In the genomic region with DNA sequence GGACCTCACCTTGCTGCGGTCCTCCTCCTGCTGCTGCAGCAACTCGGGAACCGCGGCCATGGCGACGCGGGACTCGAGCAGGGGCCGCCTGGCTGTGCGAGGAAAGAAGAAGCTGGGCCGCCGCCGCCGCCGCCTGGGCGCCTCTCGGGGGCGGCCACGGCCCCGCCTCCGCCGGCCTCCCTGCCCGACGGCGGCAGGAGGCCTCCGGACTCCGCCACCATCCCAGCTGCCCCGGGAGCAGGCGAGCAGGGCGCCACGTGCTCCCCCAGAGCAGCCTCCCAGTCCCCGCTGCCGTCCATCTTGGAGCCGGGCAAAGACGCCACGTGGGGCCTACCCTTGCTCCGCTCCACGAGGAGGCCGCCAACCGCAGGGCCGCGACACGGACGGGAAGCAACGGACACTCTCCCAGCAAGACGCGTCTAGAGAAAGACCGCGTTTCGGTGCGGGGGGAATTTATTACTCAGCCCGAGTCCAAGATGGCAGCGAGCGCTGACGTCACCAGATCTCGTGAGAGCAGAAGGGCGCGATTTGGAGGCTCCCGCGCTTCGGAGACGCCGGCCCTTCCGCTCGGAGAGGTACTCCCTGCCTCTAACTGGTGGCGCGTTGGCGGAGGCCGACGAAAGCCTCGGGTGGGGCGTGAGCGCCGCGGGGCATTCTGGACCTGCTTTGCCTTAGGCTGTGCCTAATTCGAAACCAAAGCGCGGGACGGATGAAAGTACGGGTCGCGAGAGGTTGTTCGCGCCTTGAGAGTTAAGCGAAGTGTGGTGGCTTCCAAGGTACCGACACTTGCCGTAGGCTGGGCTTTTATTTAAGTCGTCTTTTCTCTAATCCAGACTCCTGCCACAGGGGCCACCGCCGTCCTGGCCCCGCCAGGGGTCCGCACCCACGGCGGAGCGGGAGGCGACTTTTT, we compare ENCODE assay signal across 1 cellular context.
A peak's percentile ranks its signal among the peaks of the same experiment; 100 is the strongest.
TF ChIP-seq lines count a peak whose summit lies in the region.

A gene with protein sequence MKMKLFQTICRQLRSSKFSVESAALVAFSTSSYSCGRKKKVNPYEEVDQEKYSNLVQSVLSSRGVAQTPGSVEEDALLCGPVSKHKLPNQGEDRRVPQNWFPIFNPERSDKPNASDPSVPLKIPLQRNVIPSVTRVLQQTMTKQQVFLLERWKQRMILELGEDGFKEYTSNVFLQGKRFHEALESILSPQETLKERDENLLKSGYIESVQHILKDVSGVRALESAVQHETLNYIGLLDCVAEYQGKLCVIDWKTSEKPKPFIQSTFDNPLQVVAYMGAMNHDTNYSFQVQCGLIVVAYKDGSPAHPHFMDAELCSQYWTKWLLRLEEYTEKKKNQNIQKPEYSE (plus strand): TSS at position 653 of the 910 bp plus-strand sequence. CDS start 842 bp downstream, outside the sequence.
A gene (minus strand): TSS at position 429 of the 910 bp plus-strand sequence. CDS start 369 bp downstream, at position 60.

TF ChIP-seq in HepG2, 621 proteins besides CTCF, POLR2A, EP300 and RAD21 (continued from another document and continues in another):
- TF ChIP-seq, protein P1, sequence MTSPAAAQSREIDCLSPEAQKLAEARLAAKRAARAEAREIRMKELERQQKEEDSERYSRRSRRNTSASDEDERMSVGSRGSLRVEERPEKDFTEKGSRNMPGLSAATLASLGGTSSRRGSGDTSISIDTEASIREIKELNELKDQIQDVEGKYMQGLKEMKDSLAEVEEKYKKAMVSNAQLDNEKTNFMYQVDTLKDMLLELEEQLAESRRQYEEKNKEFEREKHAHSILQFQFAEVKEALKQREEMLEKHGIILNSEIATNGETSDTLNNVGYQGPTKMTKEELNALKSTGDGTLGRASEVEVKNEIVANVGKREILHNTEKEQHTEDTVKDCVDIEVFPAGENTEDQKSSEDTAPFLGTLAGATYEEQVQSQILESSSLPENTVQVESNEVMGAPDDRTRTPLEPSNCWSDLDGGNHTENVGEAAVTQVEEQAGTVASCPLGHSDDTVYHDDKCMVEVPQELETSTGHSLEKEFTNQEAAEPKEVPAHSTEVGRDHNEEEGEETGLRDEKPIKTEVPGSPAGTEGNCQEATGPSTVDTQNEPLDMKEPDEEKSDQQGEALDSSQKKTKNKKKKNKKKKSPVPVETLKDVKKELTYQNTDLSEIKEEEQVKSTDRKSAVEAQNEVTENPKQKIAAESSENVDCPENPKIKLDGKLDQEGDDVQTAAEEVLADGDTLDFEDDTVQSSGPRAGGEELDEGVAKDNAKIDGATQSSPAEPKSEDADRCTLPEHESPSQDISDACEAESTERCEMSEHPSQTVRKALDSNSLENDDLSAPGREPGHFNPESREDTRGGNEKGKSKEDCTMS (CRISPR knock-in tag; conservative IDR thresholded peaks at IDR 0.05) = no peak
- TF ChIP-seq, protein P2, sequence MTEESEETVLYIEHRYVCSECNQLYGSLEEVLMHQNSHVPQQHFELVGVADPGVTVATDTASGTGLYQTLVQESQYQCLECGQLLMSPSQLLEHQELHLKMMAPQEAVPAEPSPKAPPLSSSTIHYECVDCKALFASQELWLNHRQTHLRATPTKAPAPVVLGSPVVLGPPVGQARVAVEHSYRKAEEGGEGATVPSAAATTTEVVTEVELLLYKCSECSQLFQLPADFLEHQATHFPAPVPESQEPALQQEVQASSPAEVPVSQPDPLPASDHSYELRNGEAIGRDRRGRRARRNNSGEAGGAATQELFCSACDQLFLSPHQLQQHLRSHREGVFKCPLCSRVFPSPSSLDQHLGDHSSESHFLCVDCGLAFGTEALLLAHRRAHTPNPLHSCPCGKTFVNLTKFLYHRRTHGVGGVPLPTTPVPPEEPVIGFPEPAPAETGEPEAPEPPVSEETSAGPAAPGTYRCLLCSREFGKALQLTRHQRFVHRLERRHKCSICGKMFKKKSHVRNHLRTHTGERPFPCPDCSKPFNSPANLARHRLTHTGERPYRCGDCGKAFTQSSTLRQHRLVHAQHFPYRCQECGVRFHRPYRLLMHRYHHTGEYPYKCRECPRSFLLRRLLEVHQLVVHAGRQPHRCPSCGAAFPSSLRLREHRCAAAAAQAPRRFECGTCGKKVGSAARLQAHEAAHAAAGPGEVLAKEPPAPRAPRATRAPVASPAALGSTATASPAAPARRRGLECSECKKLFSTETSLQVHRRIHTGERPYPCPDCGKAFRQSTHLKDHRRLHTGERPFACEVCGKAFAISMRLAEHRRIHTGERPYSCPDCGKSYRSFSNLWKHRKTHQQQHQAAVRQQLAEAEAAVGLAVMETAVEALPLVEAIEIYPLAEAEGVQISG (CRISPR knock-in tag; IDR thresholded peaks at IDR 0.05) = peak; percentile 99
- TF ChIP-seq NONO (IDR thresholded peaks at IDR 0.05) (no peak), NONO (CRISPR knock-in tag; conservative IDR thresholded peaks at IDR 0.05) (peak; percentile 100), ZNF337 (CRISPR knock-in tag; IDR thresholded peaks at IDR 0.05; ENCODE audit: borderline replicate concordance, low read depth) (peak; percentile 90), RORA (CRISPR knock-in tag; IDR thresholded peaks at IDR 0.05) (no peak; the same call in 1 of the 2 replicates), ZNF562 (CRISPR knock-in tag; IDR thresholded peaks at IDR 0.05; ENCODE audit: borderline replicate concordance) (peak; percentile 89; the same call in 1 of the 2 replicates), ZNF878 (CRISPR knock-in tag; IDR thresholded peaks at IDR 0.05) (peak; percentile 100), GTF2F1 (IDR thresholded peaks at IDR 0.05; ENCODE audit: low read length) (peak; percentile 90), ZNF660 (CRISPR knock-in tag; IDR thresholded peaks at IDR 0.05; ENCODE audit: borderline replicate concordance, low read depth) (peak; percentile 97; the same call in 1 of the 2 replicates), GABPB1 (CRISPR knock-in tag; IDR thresholded peaks at IDR 0.05) (peak; percentile 93), ZNF12 (CRISPR knock-in tag; IDR thresholded peaks at IDR 0.05) (peak; percentile 74), ZBTB7A (CRISPR knock-in tag; IDR thresholded peaks at IDR 0.05) (peak; percentile 85; the same call in 1 of the 2 replicates), EZH2 (conservative IDR thresholded peaks at IDR 0.05; ENCODE audit: low read depth, low read length) (no peak), ZNF557 (CRISPR knock-in tag; IDR thresholded peaks at IDR 0.05) (peak; percentile 93; the same call in 1 of the 2 replicates), GATAD2A (CRISPR knock-in tag; IDR thresholded peaks at IDR 0.05) (peak; percentile 74; the same call in 1 of the 2 replicates), DMAP1 (CRISPR knock-in tag; IDR thresholded peaks at IDR 0.05) (peak; percentile 100), ZFAT (CRISPR knock-in tag; conservative IDR thresholded peaks at IDR 0.05) (no peak; the same call in 1 of the 2 replicates), CEBPG (CRISPR knock-in tag; IDR thresholded peaks at IDR 0.05) (peak; percentile 64), NR3C1 (CRISPR knock-in tag; IDR thresholded peaks at IDR 0.05) (peak; percentile 79; the same call in 1 of the 2 replicates), ZNF607 (CRISPR knock-in tag; IDR thresholded peaks at IDR 0.05; ENCODE audit: borderline replicate concordance) (peak; percentile 93), GTF3A (CRISPR knock-in tag; conservative IDR thresholded peaks at IDR 0.05) (0 out of 2 replicates have a peak, but pooled peaks have one; percentile 8), TMF1 (CRISPR knock-in tag; IDR thresholded peaks at IDR 0.05; ENCODE audit: low read depth) (peak; percentile 94), THAP11 (CRISPR knock-in tag; IDR thresholded peaks at IDR 0.05) (peak; percentile 95), HNRNPL (IDR thresholded peaks at IDR 0.05; ENCODE audit: low read depth, low read length) (peak; percentile 91)
- TF ChIP-seq, protein P3, sequence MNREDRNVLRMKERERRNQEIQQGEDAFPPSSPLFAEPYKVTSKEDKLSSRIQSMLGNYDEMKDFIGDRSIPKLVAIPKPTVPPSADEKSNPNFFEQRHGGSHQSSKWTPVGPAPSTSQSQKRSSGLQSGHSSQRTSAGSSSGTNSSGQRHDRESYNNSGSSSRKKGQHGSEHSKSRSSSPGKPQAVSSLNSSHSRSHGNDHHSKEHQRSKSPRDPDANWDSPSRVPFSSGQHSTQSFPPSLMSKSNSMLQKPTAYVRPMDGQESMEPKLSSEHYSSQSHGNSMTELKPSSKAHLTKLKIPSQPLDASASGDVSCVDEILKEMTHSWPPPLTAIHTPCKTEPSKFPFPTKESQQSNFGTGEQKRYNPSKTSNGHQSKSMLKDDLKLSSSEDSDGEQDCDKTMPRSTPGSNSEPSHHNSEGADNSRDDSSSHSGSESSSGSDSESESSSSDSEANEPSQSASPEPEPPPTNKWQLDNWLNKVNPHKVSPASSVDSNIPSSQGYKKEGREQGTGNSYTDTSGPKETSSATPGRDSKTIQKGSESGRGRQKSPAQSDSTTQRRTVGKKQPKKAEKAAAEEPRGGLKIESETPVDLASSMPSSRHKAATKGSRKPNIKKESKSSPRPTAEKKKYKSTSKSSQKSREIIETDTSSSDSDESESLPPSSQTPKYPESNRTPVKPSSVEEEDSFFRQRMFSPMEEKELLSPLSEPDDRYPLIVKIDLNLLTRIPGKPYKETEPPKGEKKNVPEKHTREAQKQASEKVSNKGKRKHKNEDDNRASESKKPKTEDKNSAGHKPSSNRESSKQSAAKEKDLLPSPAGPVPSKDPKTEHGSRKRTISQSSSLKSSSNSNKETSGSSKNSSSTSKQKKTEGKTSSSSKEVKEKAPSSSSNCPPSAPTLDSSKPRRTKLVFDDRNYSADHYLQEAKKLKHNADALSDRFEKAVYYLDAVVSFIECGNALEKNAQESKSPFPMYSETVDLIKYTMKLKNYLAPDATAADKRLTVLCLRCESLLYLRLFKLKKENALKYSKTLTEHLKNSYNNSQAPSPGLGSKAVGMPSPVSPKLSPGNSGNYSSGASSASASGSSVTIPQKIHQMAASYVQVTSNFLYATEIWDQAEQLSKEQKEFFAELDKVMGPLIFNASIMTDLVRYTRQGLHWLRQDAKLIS (CRISPR knock-in tag; IDR thresholded peaks at IDR 0.05) = peak; percentile 98
- TF ChIP-seq, protein P4, sequence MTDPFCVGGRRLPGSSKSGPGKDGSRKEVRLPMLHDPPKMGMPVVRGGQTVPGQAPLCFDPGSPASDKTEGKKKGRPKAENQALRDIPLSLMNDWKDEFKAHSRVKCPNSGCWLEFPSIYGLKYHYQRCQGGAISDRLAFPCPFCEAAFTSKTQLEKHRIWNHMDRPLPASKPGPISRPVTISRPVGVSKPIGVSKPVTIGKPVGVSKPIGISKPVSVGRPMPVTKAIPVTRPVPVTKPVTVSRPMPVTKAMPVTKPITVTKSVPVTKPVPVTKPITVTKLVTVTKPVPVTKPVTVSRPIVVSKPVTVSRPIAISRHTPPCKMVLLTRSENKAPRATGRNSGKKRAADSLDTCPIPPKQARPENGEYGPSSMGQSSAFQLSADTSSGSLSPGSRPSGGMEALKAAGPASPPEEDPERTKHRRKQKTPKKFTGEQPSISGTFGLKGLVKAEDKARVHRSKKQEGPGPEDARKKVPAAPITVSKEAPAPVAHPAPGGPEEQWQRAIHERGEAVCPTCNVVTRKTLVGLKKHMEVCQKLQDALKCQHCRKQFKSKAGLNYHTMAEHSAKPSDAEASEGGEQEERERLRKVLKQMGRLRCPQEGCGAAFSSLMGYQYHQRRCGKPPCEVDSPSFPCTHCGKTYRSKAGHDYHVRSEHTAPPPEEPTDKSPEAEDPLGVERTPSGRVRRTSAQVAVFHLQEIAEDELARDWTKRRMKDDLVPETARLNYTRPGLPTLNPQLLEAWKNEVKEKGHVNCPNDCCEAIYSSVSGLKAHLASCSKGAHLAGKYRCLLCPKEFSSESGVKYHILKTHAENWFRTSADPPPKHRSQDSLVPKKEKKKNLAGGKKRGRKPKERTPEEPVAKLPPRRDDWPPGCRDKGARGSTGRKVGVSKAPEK (CRISPR knock-in tag; IDR thresholded peaks at IDR 0.05; ENCODE audit: borderline replicate concordance) = no peak
- TF ChIP-seq, protein P5, sequence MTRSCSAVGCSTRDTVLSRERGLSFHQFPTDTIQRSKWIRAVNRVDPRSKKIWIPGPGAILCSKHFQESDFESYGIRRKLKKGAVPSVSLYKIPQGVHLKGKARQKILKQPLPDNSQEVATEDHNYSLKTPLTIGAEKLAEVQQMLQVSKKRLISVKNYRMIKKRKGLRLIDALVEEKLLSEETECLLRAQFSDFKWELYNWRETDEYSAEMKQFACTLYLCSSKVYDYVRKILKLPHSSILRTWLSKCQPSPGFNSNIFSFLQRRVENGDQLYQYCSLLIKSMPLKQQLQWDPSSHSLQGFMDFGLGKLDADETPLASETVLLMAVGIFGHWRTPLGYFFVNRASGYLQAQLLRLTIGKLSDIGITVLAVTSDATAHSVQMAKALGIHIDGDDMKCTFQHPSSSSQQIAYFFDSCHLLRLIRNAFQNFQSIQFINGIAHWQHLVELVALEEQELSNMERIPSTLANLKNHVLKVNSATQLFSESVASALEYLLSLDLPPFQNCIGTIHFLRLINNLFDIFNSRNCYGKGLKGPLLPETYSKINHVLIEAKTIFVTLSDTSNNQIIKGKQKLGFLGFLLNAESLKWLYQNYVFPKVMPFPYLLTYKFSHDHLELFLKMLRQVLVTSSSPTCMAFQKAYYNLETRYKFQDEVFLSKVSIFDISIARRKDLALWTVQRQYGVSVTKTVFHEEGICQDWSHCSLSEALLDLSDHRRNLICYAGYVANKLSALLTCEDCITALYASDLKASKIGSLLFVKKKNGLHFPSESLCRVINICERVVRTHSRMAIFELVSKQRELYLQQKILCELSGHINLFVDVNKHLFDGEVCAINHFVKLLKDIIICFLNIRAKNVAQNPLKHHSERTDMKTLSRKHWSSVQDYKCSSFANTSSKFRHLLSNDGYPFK (CRISPR knock-in tag; IDR thresholded peaks at IDR 0.05; ENCODE audit: borderline replicate concordance) = peak; percentile 98
- TF ChIP-seq, protein P6, sequence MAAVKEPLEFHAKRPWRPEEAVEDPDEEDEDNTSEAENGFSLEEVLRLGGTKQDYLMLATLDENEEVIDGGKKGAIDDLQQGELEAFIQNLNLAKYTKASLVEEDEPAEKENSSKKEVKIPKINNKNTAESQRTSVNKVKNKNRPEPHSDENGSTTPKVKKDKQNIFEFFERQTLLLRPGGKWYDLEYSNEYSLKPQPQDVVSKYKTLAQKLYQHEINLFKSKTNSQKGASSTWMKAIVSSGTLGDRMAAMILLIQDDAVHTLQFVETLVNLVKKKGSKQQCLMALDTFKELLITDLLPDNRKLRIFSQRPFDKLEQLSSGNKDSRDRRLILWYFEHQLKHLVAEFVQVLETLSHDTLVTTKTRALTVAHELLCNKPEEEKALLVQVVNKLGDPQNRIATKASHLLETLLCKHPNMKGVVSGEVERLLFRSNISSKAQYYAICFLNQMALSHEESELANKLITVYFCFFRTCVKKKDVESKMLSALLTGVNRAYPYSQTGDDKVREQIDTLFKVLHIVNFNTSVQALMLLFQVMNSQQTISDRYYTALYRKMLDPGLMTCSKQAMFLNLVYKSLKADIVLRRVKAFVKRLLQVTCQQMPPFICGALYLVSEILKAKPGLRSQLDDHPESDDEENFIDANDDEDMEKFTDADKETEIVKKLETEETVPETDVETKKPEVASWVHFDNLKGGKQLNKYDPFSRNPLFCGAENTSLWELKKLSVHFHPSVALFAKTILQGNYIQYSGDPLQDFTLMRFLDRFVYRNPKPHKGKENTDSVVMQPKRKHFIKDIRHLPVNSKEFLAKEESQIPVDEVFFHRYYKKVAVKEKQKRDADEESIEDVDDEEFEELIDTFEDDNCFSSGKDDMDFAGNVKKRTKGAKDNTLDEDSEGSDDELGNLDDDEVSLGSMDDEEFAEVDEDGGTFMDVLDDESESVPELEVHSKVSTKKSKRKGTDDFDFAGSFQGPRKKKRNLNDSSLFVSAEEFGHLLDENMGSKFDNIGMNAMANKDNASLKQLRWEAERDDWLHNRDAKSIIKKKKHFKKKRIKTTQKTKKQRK (IDR thresholded peaks at IDR 0.05; ENCODE audit: low read length) = no peak
